Comparison of ENCODE assay signal across 14 cellular contexts in genomic region chr13:44368062-44368591, GRCh38. TPM values are rescaled to one million over a fixed set of nuclear protein-coding genes. Genes with fewer than 3 reads are reported as not detected.
DNase-seq lines count a peak whose midpoint lies in the region; ATAC-seq, FAIRE-seq and TF ChIP-seq lines count a peak whose summit lies in the region.
"Had no signal": no experiment of that assay in that cellular context is flagged by ENCODE, and none has a peak within 500 bp of the region (broad histone marks: within the 10 kb centered on the region; RNA-seq: fewer than 3 reads in every experiment).

No MANE protein-coding gene starts in this region.

- peak overlapping the region in 1 of 2 experiments; percentile 71; a peak in 3 of 6 replicates for H3K27ac ChIP-seq in A549
- H3K27ac ChIP-seq in HCT116 (ENCODE audit: low read depth, low read length) = no peak overlapping the region
- H3K27ac ChIP-seq in SK-N-SH (ENCODE audit: low read depth in 2 of 2, low read length in 1 of 2) = peak overlapping the region; percentile 66 to 85; a peak in 3 of 4 replicates
- H3K27ac ChIP-seq: vagina had no signal

- TF ChIP-seq EP300 in A549 (IDR thresholded peaks at IDR 0.05) (no peak), SK-N-SH (IDR thresholded peaks at IDR 0.05; ENCODE audit: borderline replicate concordance in 1 of 2, low read depth in 1 of 2, low read length in 1 of 2) (peak; percentile 69 to 72; a peak in 3 of 4 replicates)

- TF ChIP-seq RAD21 in A549 (conservative IDR thresholded peaks at IDR 0.05 in 1 of 2, IDR thresholded peaks at IDR 0.05 in 1 of 2) = no peak
- no peak for TF ChIP-seq RAD21 in HCT116 (IDR thresholded peaks at IDR 0.05; ENCODE audit: low read depth)
- no peak for TF ChIP-seq RAD21 in SK-N-SH (IDR thresholded peaks at IDR 0.05; ENCODE audit: low read length)

- peaks cover 9% of the 10 kb centered on the region for H3F3A ChIP-seq in SK-N-SH (replicated peaks; ENCODE audit: insufficient read depth)

- no peak overlapping the region for H3K4me3 ChIP-seq in A549
- H3K4me3 ChIP-seq in HCT116 (replicated peaks in 1 of 2; ENCODE audit: low read depth in 1 of 2, low read length in 2 of 2) = no peak overlapping the region
- no peak overlapping the region for H3K4me3 ChIP-seq in SK-N-SH (ENCODE audit: low read depth in 2 of 2, low read length in 1 of 2)
- H3K4me3 ChIP-seq in fibroblast of villous mesenchyme (ENCODE audit: low read depth, low read length) = no peak overlapping the region
- H3K4me3 ChIP-seq: vagina had no signal

- peak overlapping the region; percentile 24 for H3K4me2 ChIP-seq in A549
- no peak overlapping the region for H3K4me2 ChIP-seq in HCT116 (ENCODE audit: low read length)
- peak overlapping the region; percentile 39 for H3K4me2 ChIP-seq in SK-N-SH

- BruUV-seq in HCT116 (replicated peaks; lab: Mats Ljungman, UMichigan) = no TSS peak

- H2AFZ ChIP-seq in HCT116 (ENCODE audit: low read depth, low read length, poor library complexity, severe bottlenecking) (peak overlapping the region; percentile 77), SK-N-SH (ENCODE audit: low read depth) (peak overlapping the region; percentile 52; the same call in 1 of the 2 replicates)

- intact Hi-C loops in HCT116 (cut with micrococcal nuclease) = no loop called here

- DNase-seq in A549 (ENCODE audit: low read depth in 1 of 2, low spot score in 1 of 2) (peak in 1 of 2 experiments; percentile 11), HCT116 (ENCODE audit: low read depth, low spot score) (no peak), SK-N-SH (peak; percentile 67), fibroblast of villous mesenchyme (ENCODE audit: low read depth) (peak; percentile 95), T-helper 2 cell (no peak)
- DNase-seq: activated naive CD4-positive, alpha-beta T cell treated with anti-CD3 and anti-CD28 coated beads for 36 hours; BE2C; GF-D8; NCI-H1105 had no signal

- no peaks in the 10 kb centered on the region for H3K79me2 ChIP-seq in HCT116 (ENCODE audit: insufficient read depth, low read length)
- no peaks in the 10 kb centered on the region for H3K79me2 ChIP-seq in SK-N-SH (ENCODE audit: insufficient read depth)

- TF ChIP-seq POLR2A in A549 (IDR thresholded peaks at IDR 0.05; ENCODE audit: low read length) (no peak), HCT116 (IDR thresholded peaks at IDR 0.05; ENCODE audit: borderline replicate concordance, extremely low read depth, insufficient read depth, insufficient read length) (no peak)

- no peak for TF ChIP-seq CTCF in A549 (IDR thresholded peaks at IDR 0.05)
- no peak for TF ChIP-seq CTCF in HCT116 (IDR thresholded peaks at IDR 0.05 in 2 of 3, conservative IDR thresholded peaks at IDR 0.05 in 1 of 3; ENCODE audit: borderline replicate concordance in 1 of 3, insufficient read depth in 1 of 3, low read depth in 2 of 3, low read length in 2 of 3)
- no peak for TF ChIP-seq CTCF in SK-N-SH (IDR thresholded peaks at IDR 0.05)
- TF ChIP-seq CTCF in fibroblast of villous mesenchyme (IDR thresholded peaks at IDR 0.05; ENCODE audit: insufficient read depth, low read depth, low read length) = no peak

- H3K4me1 ChIP-seq in A549 = peaks cover 42% of the 10 kb centered on the region
- H3K4me1 ChIP-seq in HCT116 (ENCODE audit: control insufficient read depth in 1 of 2, insufficient read depth in 2 of 2, low read length in 2 of 2) = peaks cover 12 to 43% of the 10 kb centered on the region in 2 experiments; a peak in 3 of 4 replicates
- peaks cover 17 to 39% of the 10 kb centered on the region in 2 experiments for H3K4me1 ChIP-seq in SK-N-SH (ENCODE audit: control insufficient read depth in 1 of 2, insufficient read depth in 2 of 2, low read depth in 1 of 2, low read length in 1 of 2)

- WGBS in A549 (ENCODE audit: missing lambda C conversion rate) = 30% methylated on average over 4 of the region's 6 CpGs
- 2% methylated on average over 6 of the region's 6 CpGs for whole genome bisulfite sequencing in SK-N-SH (ENCODE audit: low lambda C conversion rate)

- H3K9me2 ChIP-seq in HCT116 (ENCODE audit: insufficient read depth) = no peaks in the 10 kb centered on the region
- H3K9me2 ChIP-seq in SK-N-SH = no peaks in the 10 kb centered on the region

- FAIRE-seq in A549 (lab: Jason Lieb, UNC) = no peak

- CTCF ChIA-PET in A549 (lab: Yijun Ruan, JAX) (interaction anchor here (1.3 kb wide), 1 partner anchor 50 kb away, joined by 3 read pairs; no protein-coding TSS in a partner anchor), HCT116 (lab: Charles Lee) (interaction anchor here (1.3 kb wide), 1 partner anchor 69 kb away, joined by 3 read pairs; no protein-coding TSS in a partner anchor), SK-N-SH (lab: Yijun Ruan, JAX) (interaction anchor here (0.7 to 1.4 kb wide), 9 partner anchors 14 to 462 kb away, joined by 3 to 7 read pairs (median 3); no protein-coding TSS in a partner anchor)

- no peaks in the 10 kb centered on the region for H3K36me3 ChIP-seq in HCT116 (ENCODE audit: control insufficient read depth in 1 of 2, insufficient read depth in 2 of 2, low read length in 2 of 2)
- H3K36me3 ChIP-seq in SK-N-SH (replicated peaks in 1 of 2; ENCODE audit: control insufficient read depth in 1 of 2, insufficient read depth in 2 of 2, low read length in 1 of 2) = no peaks in the 10 kb centered on the region
- H3K36me3 ChIP-seq: BE2C, vagina had no signal

- RAD21 ChIA-PET in HCT116 (lab: Charles Lee; ENCODE audit: low non-redundant PET in 1 of 2, low total read pairs in 2 of 2, uncharacterized antibody in 2 of 2, unreplicated experiment in 2 of 2) = no interaction called here

- H3K9me3 ChIP-seq in A549 (no peaks in the 10 kb centered on the region), HCT116 (ENCODE audit: control insufficient read depth in 1 of 2, insufficient read depth in 1 of 2, low read depth in 1 of 2, low read length in 2 of 2) (no peaks in the 10 kb centered on the region), SK-N-SH (no peaks in the 10 kb centered on the region)
- H3K9me3 ChIP-seq: BE2C, vagina had no signal

- H4K20me1 ChIP-seq in HCT116 (ENCODE audit: insufficient read depth) (no peaks in the 10 kb centered on the region), SK-N-SH (ENCODE audit: insufficient read depth) (no peaks in the 10 kb centered on the region)

- POLR2A ChIA-PET in A549 (lab: Yijun Ruan, JAX) = interaction anchor here (1.0 kb wide), 1 partner anchor 61 kb away, joined by 4 read pairs; no protein-coding TSS in a partner anchor
- POLR2A ChIA-PET in HCT116 (lab: Charles Lee) = interaction anchor here (0.8 to 2.9 kb wide), 3 partner anchors 63 to 177 kb away, joined by 3 to 10 read pairs (median 4); no protein-coding TSS in a partner anchor
- POLR2A ChIA-PET in SK-N-SH (lab: Yijun Ruan, JAX) = interaction anchor here (1.0 to 2.3 kb wide), 4 partner anchors 29 to 68 kb away, joined by 3 to 22 read pairs (median 6); no protein-coding TSS in a partner anchor

- H3K9ac ChIP-seq in HCT116 (ENCODE audit: low read length) = no peak overlapping the region
- no peak overlapping the region for H3K9ac ChIP-seq in SK-N-SH

- H3K27me3 ChIP-seq in HCT116 (ENCODE audit: insufficient read depth, low read length) (no peaks in the 10 kb centered on the region), SK-N-SH (ENCODE audit: insufficient read depth) (no peaks in the 10 kb centered on the region)
- H3K27me3 ChIP-seq: BE2C, vagina had no signal

- ATAC-seq in A549 = no peak
- no peak for ATAC-seq in HCT116
- no peak for ATAC-seq in HG03280 (IDR thresholded peaks at IDR 0.05; ENCODE audit: unreplicated experiment)
- no peak for ATAC-seq in HG03095 (IDR thresholded peaks at IDR 0.05; ENCODE audit: unreplicated experiment)
- no peak for ATAC-seq in GM21825 (IDR thresholded peaks at IDR 0.05; ENCODE audit: unreplicated experiment)

TF ChIP-seq in A549, 52 proteins besides CTCF, POLR2A, EP300 and RAD21:
- TF ChIP-seq RARB (CRISPR knock-in tag; IDR thresholded peaks at IDR 0.05) (no peak), RNF2 (IDR thresholded peaks at IDR 0.05; ENCODE audit: borderline replicate concordance, low read depth) (no peak), CHD4 (IDR thresholded peaks at IDR 0.05; ENCODE audit: borderline replicate concordance) (no peak)

TF ChIP-seq in HCT116, 20 proteins besides CTCF, POLR2A, EP300 and RAD21:
- no peak for TF ChIP-seq SIN3A (IDR thresholded peaks at IDR 0.05; ENCODE audit: low read depth)
- TF ChIP-seq MAX (IDR thresholded peaks at IDR 0.05) = no peak
- no peak for TF ChIP-seq EGR1 (IDR thresholded peaks at IDR 0.05; ENCODE audit: low read depth)
- no peak for TF ChIP-seq CBX3 (IDR thresholded peaks at IDR 0.05; ENCODE audit: low read depth)
TF ChIP-seq in HCT116: peak in this region for 0.

TF ChIP-seq in SK-N-SH, 30 proteins besides CTCF, POLR2A, EP300 and RAD21 (continues in another document):
- TF ChIP-seq FOXM1 (IDR thresholded peaks at IDR 0.05; ENCODE audit: low read depth) (0 out of 2 replicates have a peak, but pooled peaks have one; percentile 41), MAX (IDR thresholded peaks at IDR 0.05; ENCODE audit: low read depth) (peak; percentile 29; the same call in 1 of the 2 replicates), RCOR1 (IDR thresholded peaks at IDR 0.05; ENCODE audit: low read length) (peak; percentile 80), PBX3 (IDR thresholded peaks at IDR 0.05) (peak; percentile 59; the same call in 1 of the 2 replicates), FOSL2 (IDR thresholded peaks at IDR 0.05; ENCODE audit: borderline replicate concordance, low read depth) (peak; percentile 36; the same call in 1 of the 2 replicates), RXRA (IDR thresholded peaks at IDR 0.05; ENCODE audit: borderline replicate concordance, low read depth) (peak; percentile 30; the same call in 1 of the 2 replicates)

RNA-seq across cellular contexts. Expression of gene SERP2, which starts 5.5 kb away (rescaled TPM):
- polyA plus RNA-seq in A549 (2011; rRNA removed) (not detected in 2 replicates), A549 (2017; fragmentation: RNase III; extraction: RNeasy Plus Mini Kit Qiagen cat#74134 plus additional on column Dnase treatment) (not detected in 3 replicates), SK-N-SH (2012; rRNA removed) (4.9 and 6.2 TPM in 2 replicates)
- polyA plus RNA-seq in A549 (2012; cell fraction: cytosol; rRNA removed) = not detected in 2 replicates
- not detected in 2 replicates for polyA plus RNA-seq in A549 (2012; cell fraction: nucleus; rRNA removed)
- polyA minus RNA-seq in A549 (2011; rRNA and poly(A)+ RNA removed) = not detected in 2 replicates
- total RNA-seq in HCT116 (2021; ENCODE audit: unreplicated experiment) (not detected), fibroblast of villous mesenchyme (5.5 and 5.6 TPM in 2 replicates)
- not detected in 2 replicates for polyA plus RNA-seq in HCT116 (2012)
- polyA plus RNA-seq in SK-N-SH (2012; cell fraction: cytosol; rRNA removed) = 5.9 and 6.0 TPM in 2 replicates
- 10.6 and 14.3 TPM in 2 replicates for polyA plus RNA-seq in SK-N-SH (2012; cell fraction: nucleus; rRNA removed)
- total RNA-seq: T-helper 2 cell treated with Interferon-gamma antibody and Interleukin-4, amounts not matched to agents 100 ng/mL and 5 ng/mL, for 36 hours had no signal

Comparison
In these comparisons a context has a peak if more than half of its experiments do, and no peak if none do; other contexts are left out.
1. DNase-seq: peak in SK-N-SH (single experiment) and fibroblast of villous mesenchyme (single experiment); none in HCT116 (single experiment) and T-helper 2 cell (0 of 5).
2. Of the 12 proteins assayed by ChIP-seq in both A549 and SK-N-SH: peak only in A549: none; only in SK-N-SH: CHD2, EP300, FOSL2, MAX, PBX3 and RCOR1; in both: none; in neither: 6.